In the genomic region with DNA sequence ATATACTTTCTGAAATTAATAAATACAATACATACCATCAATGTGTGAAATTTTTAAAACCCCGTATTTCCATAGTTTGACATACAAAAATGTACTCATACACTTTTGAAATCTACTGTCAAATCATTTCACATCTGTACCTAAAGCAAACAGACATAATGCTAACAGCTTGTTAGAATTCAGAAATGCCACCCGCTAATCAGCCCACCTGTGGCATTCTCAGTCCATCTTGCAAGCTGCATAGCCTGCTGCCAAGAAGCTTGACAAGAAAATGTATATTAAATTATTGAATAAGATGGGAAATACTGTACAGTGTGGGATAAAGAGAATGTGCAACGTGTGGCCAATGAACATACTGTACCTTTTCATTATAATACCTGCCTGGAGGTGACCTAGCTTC, we compare ENCODE assay signal across 22 cellular contexts. TPM values are rescaled to one million over a fixed set of nuclear protein-coding genes. Genes with fewer than 3 reads are reported as not detected.
DNase-seq lines count a peak whose midpoint lies in the region; ATAC-seq, FAIRE-seq and TF ChIP-seq lines count a peak whose summit lies in the region.
"Had no signal": no experiment of that assay in that cellular context is flagged by ENCODE, and none has a peak within 500 bp of the region (broad histone marks: within the 10 kb centered on the region; RNA-seq: fewer than 3 reads in every experiment).

No MANE protein-coding gene starts in this region.

- DNase-seq in NCI-H748 (lab: John Stamatoyannopoulos, UW; ENCODE audit: unreplicated experiment) (peak; percentile 33), NCI-H748 treated with DMSO at 0.1 percent for 48 hours (lab: John Stamatoyannopoulos, UW) (no peak), NCI-H2171 (lab: John Stamatoyannopoulos, UW) (peak; percentile 25), SJSA1 (ENCODE audit: low read depth in 1 of 2, low spot score in 2 of 2) (no peak), GM12891 (ENCODE audit: insufficient read length, low spot score) (no peak), NCI-H1048 (lab: John Stamatoyannopoulos, UW) (no peak)
- no peak for DNase-seq in naive thymus-derived CD8-positive, alpha-beta T cell
- DNase-seq: 8988T; Calu3; CD4-positive, alpha-beta memory T cell; DMS153; DMS79; GDM1; HCEC 1CT; HFFc6; IMR-90 had no signal

- POLR2A ChIA-PET in naive thymus-derived CD8-positive, alpha-beta T cell (lab: Charles Lee), result interaction anchor here (0.7 kb wide), 1 partner anchor 22 kb away, joined by 3 read pairs; no protein-coding TSS in a partner anchor

- H3K27ac Mint-ChIP-seq in naive thymus-derived CD8-positive, alpha-beta T cell, result no peak overlapping the region
- H3K27ac Mint-ChIP-seq: CD14-positive monocyte, GM23338, HFFc6 had no signal

- H3K4me3 Mint-ChIP-seq in naive thymus-derived CD8-positive, alpha-beta T cell, result no peak overlapping the region
- H3K4me3 Mint-ChIP-seq: CD14-positive monocyte; CD4-positive, alpha-beta memory T cell; GM23338; HFFc6 had no signal

- no peaks in the 10 kb centered on the region for H3K9me3 ChIP-seq in SJSA1 (replicated peaks)
- H3K9me3 ChIP-seq: BLaER1 had no signal

- no peaks in the 10 kb centered on the region for H3K9me3 Mint-ChIP-seq in naive thymus-derived CD8-positive, alpha-beta T cell
- H3K9me3 Mint-ChIP-seq: CD4-positive, alpha-beta memory T cell; GM23338; HFFc6 had no signal

- TF ChIP-seq POLR2A in GM12891 (IDR thresholded peaks at IDR 0.05; ENCODE audit: low read depth, low read length), result no peak

- peaks cover 45% of the 10 kb centered on the region for H3K4me1 ChIP-seq in SJSA1 (replicated peaks)

- no peaks in the 10 kb centered on the region for H3K36me3 ChIP-seq in SJSA1
- H3K36me3 ChIP-seq: BLaER1 had no signal

- ATAC-seq in naive thymus-derived CD8-positive, alpha-beta T cell, result no peak
- ATAC-seq: GM23338 had no signal

- peak overlapping the region; percentile 61 for H3K27ac ChIP-seq in SJSA1
- H3K27ac ChIP-seq: BLaER1, HL-60 had no signal

- H3K36me3 Mint-ChIP-seq in naive thymus-derived CD8-positive, alpha-beta T cell, result no peaks in the 10 kb centered on the region
- H3K36me3 Mint-ChIP-seq: CD14-positive monocyte; CD4-positive, alpha-beta memory T cell had no signal

- no peaks in the 10 kb centered on the region for H3K27me3 ChIP-seq in SJSA1 (replicated peaks)
- H3K27me3 ChIP-seq: BLaER1 had no signal

- no peak for FAIRE-seq in GM12891 (lab: Jason Lieb, UNC)
- FAIRE-seq: H54, HTR-8/SVneo had no signal

- peaks cover 0 to 21% (median 4%) of the 10 kb centered on the region in 5 donors for H3K27me3 Mint-ChIP-seq in naive thymus-derived CD8-positive, alpha-beta T cell

- H3K4me1 Mint-ChIP-seq in naive thymus-derived CD8-positive, alpha-beta T cell, result peaks cover 4 to 9% (median 5%) of the 10 kb centered on the region in 4 donors
- H3K4me1 Mint-ChIP-seq: CD14-positive monocyte, GM23338 had no signal

- no peak overlapping the region for H3K4me3 ChIP-seq in SJSA1
- H3K4me3 ChIP-seq: BLaER1, GM23338 had no signal

TF ChIP-seq in GM12891, 5 proteins besides CTCF, POLR2A, EP300 and RAD21:
- no peak for TF ChIP-seq PAX5 (IDR thresholded peaks at IDR 0.05; ENCODE audit: insufficient read depth, low read length, severe bottlenecking)
- TF ChIP-seq POU2F2 (IDR thresholded peaks at IDR 0.05; ENCODE audit: low read depth, low read length), result no peak
- no peak for TF ChIP-seq POLR2AphosphoS5 (IDR thresholded peaks at IDR 0.05; ENCODE audit: low read depth, low read length)
- no peak for TF ChIP-seq TAF1 (IDR thresholded peaks at IDR 0.05; ENCODE audit: low read depth, low read length)
- no peak for TF ChIP-seq SPI1 (IDR thresholded peaks at IDR 0.05; ENCODE audit: low read depth, low read length)

RNA-seq across cellular contexts. Expression of a gene that starts 55.1 kb away (rescaled TPM):
- total RNA-seq in SJSA1 (2014; rRNA removed; shearing (Covaris generic)), result 36.2 and 38.0 TPM in 2 replicates
- 10 to 100 TPM; 69.5 to 71.8 TPM for total RNA-seq in naive thymus-derived CD8-positive, alpha-beta T cell
- 1 to 10 TPM; 2.7 to 5.0 (median 4.3) TPM for polyA plus RNA-seq in naive thymus-derived CD8-positive, alpha-beta T cell
- polyA plus RNA-seq in GM12891 (2012; ENCODE audit: low read depth, missing spikeins), result 4.0 TPM

Comparison
In these comparisons a context has a peak if more than half of its experiments do, and no peak if none do; other contexts are left out.
1. DNase-seq: peak in NCI-H748 (single experiment) and NCI-H2171 (single experiment); none in NCI-H748 treated with DMSO at 0.1 percent for 48 hours (single experiment), SJSA1 (0 of 2), naive thymus-derived CD8-positive, alpha-beta T cell (0 of 10), GM12891 (single experiment) and NCI-H1048 (single experiment).